Comparison of ENCODE assay signal across 9 cellular contexts in genomic region chr19:46494936-46495788, GRCh38. TPM values are rescaled to one million over a fixed set of nuclear protein-coding genes. Genes with fewer than 3 reads are reported as not detected.
DNase-seq lines count a peak whose midpoint lies in the region; ATAC-seq and TF ChIP-seq lines count a peak whose summit lies in the region.
"Had no signal": no experiment of that assay in that cellular context is flagged by ENCODE, and none has a peak within 500 bp of the region (broad histone marks: within the 10 kb centered on the region; RNA-seq: fewer than 3 reads in every experiment).

No MANE protein-coding gene starts in this region.

- no peak for TF ChIP-seq CTCF in AG10803 (conservative IDR thresholded peaks at IDR 0.05; ENCODE audit: low read length)
- no peak for TF ChIP-seq CTCF in esophagus squamous epithelium (IDR thresholded peaks at IDR 0.05)
- TF ChIP-seq CTCF in osteoblast (IDR thresholded peaks at IDR 0.05; ENCODE audit: extremely low read depth, low read depth, low read length): no peak
- no peak for TF ChIP-seq CTCF in body of pancreas (IDR thresholded peaks at IDR 0.05)

- H3K9me3 ChIP-seq in esophagus squamous epithelium (no peaks in the 10 kb centered on the region), osteoblast (ENCODE audit: low read depth, low read length) (no peaks in the 10 kb centered on the region), body of pancreas (no peaks in the 10 kb centered on the region)
- H3K9me3 ChIP-seq: SJSA1 had no signal

- ATAC-seq in GM18873 (IDR thresholded peaks at IDR 0.05; ENCODE audit: low FRiP score, unreplicated experiment) (no peak), body of pancreas (no peak)

- intact Hi-C loops in esophagus squamous epithelium (cut with DNase I) (no loop called here), body of pancreas (cut with DNase I) (loop anchor here (10.0 kb wide), 1 partner anchor 210 kb away; no protein-coding TSS in a partner anchor)

- no peak overlapping the region for H3K4me2 ChIP-seq in osteoblast (ENCODE audit: insufficient read depth, low read length)

- no peaks in the 10 kb centered on the region for H3K36me3 ChIP-seq in esophagus squamous epithelium
- H3K36me3 ChIP-seq in osteoblast (ENCODE audit: insufficient read depth, low read length): no peaks in the 10 kb centered on the region
- no peaks in the 10 kb centered on the region for H3K36me3 ChIP-seq in body of pancreas (replicated peaks in 1 of 2; ENCODE audit: insufficient read depth in 1 of 2, low read depth in 2 of 2)
- H3K36me3 ChIP-seq: SJSA1 had no signal

- H3K79me2 ChIP-seq in osteoblast (ENCODE audit: insufficient read depth, low read length): no peaks in the 10 kb centered on the region

- H3K27me3 ChIP-seq in esophagus squamous epithelium: peaks cover 0 to 57% (median 3%) of the 10 kb centered on the region in 4 donors
- peaks cover 24% of the 10 kb centered on the region for H3K27me3 ChIP-seq in osteoblast (ENCODE audit: insufficient read depth, low read length)
- H3K27me3 ChIP-seq in body of pancreas: no peaks in the 10 kb centered on the region

- no peaks in the 10 kb centered on the region for H4K20me1 ChIP-seq in osteoblast (ENCODE audit: insufficient read depth, low read length)

- DNase-seq in AG10803 (ENCODE audit: low read depth) (no peak), esophagus squamous epithelium (lab: John Stamatoyannopoulos, UW) (no peak), osteoblast (ENCODE audit: insufficient read length, low spot score, missing footprints) (peak; percentile 78), UCSD-AML1 (lab: John Stamatoyannopoulos, UW; ENCODE audit: unreplicated experiment) (no peak), NCI-H69 (lab: John Stamatoyannopoulos, UW) (no peak), body of pancreas (no peak)
- DNase-seq in Jurkat, Clone E6-1 (ENCODE audit: low read depth, low spot score): no peak

- WGBS in esophagus squamous epithelium, 2 donors: 69 to 75% methylated on average over 7 to 13 of the region's 49 CpGs
- 37 to 71% methylated on average over 8 to 48 of the region's 49 CpGs for WGBS in body of pancreas, 2 donors

- H3K4me3 ChIP-seq in AG10803 (ENCODE audit: low read length) (peak overlapping the region; percentile 50), esophagus squamous epithelium (peak overlapping the region in 3 of 4 donors; percentile 24 to 55 (median 38)), osteoblast (ENCODE audit: insufficient read depth, low read length) (peak overlapping the region; percentile 42), body of pancreas (no peak overlapping the region)
- H3K4me3 ChIP-seq in Jurkat, Clone E6-1 (ENCODE audit: low read length): peak overlapping the region; percentile 33
- H3K4me3 ChIP-seq: SJSA1 had no signal

- peak overlapping the region; percentile 15 for H2AFZ ChIP-seq in osteoblast (ENCODE audit: low read length)

- H3K27ac ChIP-seq in esophagus squamous epithelium: no peak overlapping the region
- H3K27ac ChIP-seq in osteoblast (ENCODE audit: low read depth, low read length): no peak overlapping the region
- peak overlapping the region in 1 of 4 donors; percentile 5 for H3K27ac ChIP-seq in body of pancreas
- H3K27ac ChIP-seq: SJSA1 had no signal

- TF ChIP-seq POLR2A in esophagus squamous epithelium (IDR thresholded peaks at IDR 0.05): no peak
- no peak for TF ChIP-seq POLR2A in body of pancreas (IDR thresholded peaks at IDR 0.05)

- H3K4me1 ChIP-seq in esophagus squamous epithelium (peaks cover 8 to 42% (median 22%) of the 10 kb centered on the region in 3 donors), osteoblast (ENCODE audit: insufficient read depth, low read length) (no peaks in the 10 kb centered on the region), body of pancreas (peaks cover 12% of the 10 kb centered on the region)
- H3K4me1 ChIP-seq: SJSA1 had no signal

RNA-seq across cellular contexts. Expression of gene PNMA8B, which starts 0.5 kb away (rescaled TPM):
- polyA plus RNA-seq in Jurkat, Clone E6-1 (2012; ENCODE audit: insufficient read depth, insufficient read length): 0.59 TPM
- total RNA-seq in esophagus squamous epithelium (1 to 10 TPM in 1 of 4 donors, under 1 TPM in 3; 0.13 to 1.1 (median 0.79) TPM), osteoblast (0.72 and 1.2 TPM in 2 replicates), body of pancreas (1 to 10 TPM; 2.1 to 2.6 TPM)
- total RNA-seq: SJSA1 had no signal

RNA-seq across cellular contexts. Expression of gene PNMA8A, which starts 23.8 kb away (rescaled TPM):
- polyA plus RNA-seq in Jurkat, Clone E6-1 (2012; ENCODE audit: insufficient read depth, insufficient read length): not detected
- total RNA-seq in esophagus squamous epithelium: under 1 TPM in 1 of 4 donors, not detected in 3; 0.38 TPM
- 2.1 and 2.2 TPM in 2 replicates for total RNA-seq in osteoblast
- total RNA-seq in body of pancreas: 1 to 10 TPM; 4.3 to 6.5 TPM

Comparison
In these comparisons a context has a peak if more than half of its experiments do, and no peak if none do; other contexts are left out.
1. H3K4me3 ChIP-seq: peak in AG10803 (single experiment), Jurkat, Clone E6-1 (single experiment), esophagus squamous epithelium (3 of 4) and osteoblast (single experiment); none in body of pancreas (0 of 2).